Comparison of ENCODE assay signal across 8 cellular contexts in genomic region chr4:1693131-1693896, GRCh38.
A peak's percentile ranks its signal among the peaks of the same experiment; 100 is the strongest.
DNase-seq lines count a peak whose midpoint lies in the region; ATAC-seq and TF ChIP-seq lines count a peak whose summit lies in the region.

No MANE protein-coding gene starts in this region.

- DNase-seq in GM13976 (ENCODE audit: low spot score) (peak; percentile 80), NCI-H526 treated with DMSO at 0.1 percent for 48 hours (lab: John Stamatoyannopoulos, UW) (peak; percentile 72), dedifferentiated amniotic fluid mesenchymal stem cell (ENCODE audit: extremely low spot score) (peak; percentile 48), medulla oblongata (ENCODE audit: extremely low spot score) (peak; percentile 78)
- DNase-seq in activated CD4-positive, alpha-beta T cell treated with anti-CD3 and anti-CD28 coated beads for 48 hours, result peak; percentile 83
- DNase-seq in stimulated activated CD8-positive, alpha-beta memory T cell treated with anti-CD3 and anti-CD28 coated beads, Interleukin-15, amount 100 ng/mL, for 24 hours (ENCODE audit: low read depth), result peak; percentile 39

- peak; percentile 92 for TF ChIP-seq CTCF in GM13976 (IDR thresholded peaks at IDR 0.05; ENCODE audit: borderline replicate concordance, control extremely low read depth, extremely low read depth, insufficient read depth, missing control alignments)

- ATAC-seq in HG03196 (IDR thresholded peaks at IDR 0.05; ENCODE audit: unreplicated experiment) (peak; percentile 68), GM18868 (IDR thresholded peaks at IDR 0.05; ENCODE audit: unreplicated experiment) (no peak)

- in situ Hi-C loops in GM13976 (cut with MboI; ENCODE audit: low sequenced_read_pairs, unreplicated experiment), result no loop called here
